In the genomic region with DNA sequence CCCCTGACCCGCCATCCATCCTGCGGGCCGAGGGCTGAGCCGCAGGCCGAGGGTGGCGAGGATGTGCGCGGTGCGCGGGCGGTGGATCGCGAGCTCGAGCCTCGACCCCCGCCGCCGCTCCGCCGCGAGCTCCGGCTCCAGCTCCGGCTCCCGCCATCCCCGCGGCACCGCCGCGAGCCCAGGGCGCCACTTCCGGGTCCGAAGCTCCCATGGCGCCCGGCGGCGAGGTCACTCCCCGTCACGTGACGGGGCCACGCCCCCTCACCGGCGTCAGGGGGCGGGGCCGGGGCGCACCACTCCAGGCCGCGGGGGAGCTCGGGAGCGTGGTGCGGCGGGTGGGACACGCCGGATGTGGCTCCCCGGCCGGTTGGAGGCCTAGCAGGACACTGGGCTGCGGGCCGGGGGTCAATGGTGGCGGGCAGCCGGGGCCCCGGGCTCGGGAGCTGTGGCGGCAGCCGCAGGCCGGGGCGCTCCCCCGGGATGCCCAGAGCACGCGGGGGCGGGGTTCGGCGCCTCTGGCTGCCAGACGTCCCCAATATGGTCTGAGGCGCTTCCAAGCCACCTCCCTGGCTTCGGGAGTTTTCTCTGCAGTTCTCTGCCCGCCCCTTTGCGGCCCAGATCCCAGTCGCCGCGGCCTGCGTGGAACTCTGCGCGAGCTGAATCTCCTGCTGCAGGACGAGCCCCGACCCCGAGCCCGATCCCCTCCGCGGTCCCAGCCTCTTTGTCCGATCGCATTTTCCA, we compare ENCODE assay signal across 8 cellular contexts. TPM values are rescaled to one million over a fixed set of nuclear protein-coding genes. Genes with fewer than 3 reads are reported as not detected.
DNase-seq lines count a peak whose midpoint lies in the region; ATAC-seq, FAIRE-seq and TF ChIP-seq lines count a peak whose summit lies in the region.

A gene with protein sequence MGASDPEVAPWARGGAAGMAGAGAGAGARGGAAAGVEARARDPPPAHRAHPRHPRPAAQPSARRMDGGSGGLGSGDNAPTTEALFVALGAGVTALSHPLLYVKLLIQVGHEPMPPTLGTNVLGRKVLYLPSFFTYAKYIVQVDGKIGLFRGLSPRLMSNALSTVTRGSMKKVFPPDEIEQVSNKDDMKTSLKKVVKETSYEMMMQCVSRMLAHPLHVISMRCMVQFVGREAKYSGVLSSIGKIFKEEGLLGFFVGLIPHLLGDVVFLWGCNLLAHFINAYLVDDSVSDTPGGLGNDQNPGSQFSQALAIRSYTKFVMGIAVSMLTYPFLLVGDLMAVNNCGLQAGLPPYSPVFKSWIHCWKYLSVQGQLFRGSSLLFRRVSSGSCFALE (minus strand): TSS at position 234 of the 741 bp plus-strand sequence. CDS start 23 bp downstream, at position 211.

- peak within 1 kb of the TSS; percentile 72 for H3K27ac ChIP-seq in keratinocyte (ENCODE audit: control insufficient read depth, insufficient read depth, low read length)

- H3K36me3 ChIP-seq in keratinocyte (ENCODE audit: control insufficient read depth in 2 of 2, extremely low read depth in 1 of 2, insufficient read depth in 2 of 2, low read length in 2 of 2) = peaks cover 0 to 5% of the 10 kb centered on the region in 2 experiments

- H2AFZ ChIP-seq in keratinocyte (ENCODE audit: control insufficient read depth, low read length) = peak within 1 kb of the TSS; percentile 88

- peak within 1 kb of the TSS; percentile 82 for H3K9ac ChIP-seq in keratinocyte (ENCODE audit: control insufficient read depth, extremely low read depth, insufficient read depth, low read length)

- DNase-seq in AG08395 (ENCODE audit: low spot score) = peak; percentile 95
- DNase-seq in NCI-H2227 treated with DMSO at 0.1 percent for 48 hours (lab: John Stamatoyannopoulos, UW) = peak; percentile 76
- DNase-seq in activated CD4-positive, CD25-positive, alpha-beta regulatory T cell treated with anti-CD3 and anti-CD28 coated beads, Interleukin-2, amount 50 U/mL, for 16 hours (ENCODE audit: low read depth, low spot score) = peak; percentile 79
- peak; percentile 86 for DNase-seq in central memory CD4-positive, alpha-beta T cell
- no peak for DNase-seq in keratinocyte (ENCODE audit: low read depth, low spot score)
- DNase-seq in stimulated activated CD4-positive, alpha-beta T cell treated with anti-CD3 and anti-CD28 coated beads, Interleukin-12 subunit alpha, Interleukin-12 subunit beta, amount 100 ng/mL, for 48 hours (ENCODE audit: low read depth in 2 of 3, low spot score in 1 of 3) = peak; percentile 70 to 85 (median 72)

- no peaks in the 10 kb centered on the region for H3K9me3 ChIP-seq in keratinocyte (ENCODE audit: control insufficient read depth, low read depth, low read length)

- H3K4me2 ChIP-seq in keratinocyte (ENCODE audit: control insufficient read depth, extremely low read depth, insufficient read depth, low read depth, low read length) = peak within 1 kb of the TSS; percentile 84

- H4K20me1 ChIP-seq in keratinocyte (ENCODE audit: control insufficient read depth, extremely low read depth, insufficient read depth, low read length) = peaks cover 11% of the 10 kb centered on the region

- ATAC-seq in GM18907 (IDR thresholded peaks at IDR 0.05; ENCODE audit: unreplicated experiment) (peak; percentile 84), HG03139 (IDR thresholded peaks at IDR 0.05; ENCODE audit: unreplicated experiment) (peak; percentile 80)

- no peaks in the 10 kb centered on the region for H3K9me1 ChIP-seq in keratinocyte (ENCODE audit: control insufficient read depth, extremely low read depth, insufficient read depth, low read length)

- no peak for FAIRE-seq in keratinocyte (lab: Jason Lieb, UNC)

- dilution Hi-C loops in keratinocyte (cut with MboI; ENCODE audit: extremely low pct_ligation_motif_present, low sequenced_read_pairs) = no loop called here

- TF ChIP-seq CTCF in keratinocyte (optimal IDR thresholded peaks at IDR 0.05 in 1 of 3, IDR thresholded peaks at IDR 0.05 in 1 of 3, conservative IDR thresholded peaks at IDR 0.05 in 1 of 3; ENCODE audit: extremely low read depth in 1 of 3, insufficient read depth in 2 of 3, low read length in 3 of 3) = no peak

- H3K4me3 ChIP-seq in keratinocyte (ENCODE audit: control insufficient read depth in 2 of 3, extremely low read depth in 1 of 3, insufficient read depth in 2 of 3, low read depth in 1 of 3, low read length in 3 of 3) = peak within 1 kb of the TSS; percentile 73 to 99 (median 81)

- H3K79me2 ChIP-seq in keratinocyte (ENCODE audit: control insufficient read depth, insufficient read depth, low read length) = peaks cover 45% of the 10 kb centered on the region

- H3K27me3 ChIP-seq in keratinocyte (ENCODE audit: control insufficient read depth, extremely low read depth, insufficient read depth, low read length) = peaks cover 10% of the 10 kb centered on the region

- peaks cover 18% of the 10 kb centered on the region for H3K4me1 ChIP-seq in keratinocyte (ENCODE audit: control insufficient read depth, extremely low read depth, insufficient read depth, low read length)

RNA-seq across cellular contexts. Expression of the gene that starts here (rescaled TPM):
- 72.9 to 90.3 TPM (median 88.8 TPM) in 3 replicates for polyA plus RNA-seq in keratinocyte
- 23.7 TPM for polyA plus RNA-seq in keratinocyte (2011; ENCODE audit: low read depth)
- 88.9 and 119 TPM in 2 replicates for polyA plus RNA-seq in keratinocyte (2011; cell fraction: cytosol; rRNA removed)
- 76.4 and 84.0 TPM in 2 replicates for polyA plus RNA-seq in keratinocyte (2011; cell fraction: nucleus; rRNA removed)
- 123 and 127 TPM in 2 replicates for polyA plus RNA-seq in keratinocyte (2012; ENCODE audit: low replicate concordance)
- 80.7 to 152 TPM (median 82.5 TPM) in 3 replicates for polyA minus RNA-seq in keratinocyte
- 74.4 TPM for polyA minus RNA-seq in keratinocyte (2011; cell fraction: cytosol; rRNA and poly(A)+ RNA removed)
- 29.5 and 33.4 TPM in 2 replicates for polyA minus RNA-seq in keratinocyte (2011; cell fraction: nucleus; rRNA and poly(A)+ RNA removed)
